Comparison of ENCODE assay signal across 16 cellular contexts in the genomic region with DNA sequence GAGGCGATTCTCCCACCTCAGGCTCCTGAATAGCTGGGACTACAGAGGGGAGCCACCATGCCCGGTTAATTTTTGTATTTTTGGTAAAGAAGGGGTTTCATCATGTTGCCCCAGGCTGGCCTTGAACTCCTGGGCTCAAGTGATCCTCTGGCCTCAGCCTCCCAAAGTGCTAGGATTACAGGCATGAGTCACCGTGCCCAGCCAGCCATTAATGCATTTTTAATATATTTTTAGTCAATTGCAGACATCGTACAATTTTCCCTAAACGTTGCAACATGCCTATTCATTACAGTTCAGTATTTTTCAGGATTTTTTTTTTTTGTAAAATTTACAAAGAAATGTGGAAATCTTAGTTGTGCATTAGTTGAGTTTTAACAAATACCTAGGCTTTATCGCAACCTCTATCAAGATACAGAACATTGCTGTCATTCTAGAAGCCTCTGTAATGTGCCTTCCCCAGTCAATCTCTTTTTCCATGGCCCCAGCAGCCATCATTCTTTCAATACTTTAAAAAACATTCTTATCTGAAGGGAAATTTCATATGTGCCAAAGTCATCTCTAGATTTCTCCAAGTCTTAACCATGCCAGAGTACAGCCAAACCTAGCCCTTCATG.
"Had no signal": no experiment of that assay in that cellular context is flagged by ENCODE, and none has a peak within 500 bp of the region (broad histone marks: within the 10 kb centered on the region; RNA-seq: fewer than 3 reads in every experiment).

No MANE protein-coding gene starts in this region.

- H3K9ac ChIP-seq: neural progenitor cell had no signal

- H3K4me1 ChIP-seq: neural progenitor cell had no signal

- FAIRE-seq: islet of Langerhans had no signal

- H3K27ac ChIP-seq: brain microvascular endothelial cell, neural progenitor cell, suprapubic skin, upper lobe of left lung had no signal

- H3K9me3 ChIP-seq: suprapubic skin, upper lobe of left lung had no signal

- H3K27me3 ChIP-seq: brain microvascular endothelial cell, neural progenitor cell, suprapubic skin, upper lobe of left lung had no signal

- H3K4me2 ChIP-seq: neural progenitor cell had no signal

- ATAC-seq: activated CD8-positive, alpha-beta memory T cell treated with anti-CD3 and anti-CD28 coated beads, Interleukin-2, amount 10 ng/mL, durations not matched to agents 7 days and 5 days; activated naive CD4-positive, alpha-beta T cell treated with anti-CD3 and anti-CD28 coated beads, Interleukin-2, amount 50 U/mL, for 72 hours; sciatic nerve; T-cell had no signal

- H3K36me3 ChIP-seq: neural progenitor cell had no signal

- H3K4me3 ChIP-seq: neural progenitor cell, suprapubic skin, upper lobe of left lung had no signal

- H2AFZ ChIP-seq: neural progenitor cell had no signal

- DNase-seq: activated CD4-positive, alpha-beta memory T cell treated with anti-CD3 and anti-CD28 coated beads for 36 hours; activated CD4-positive, alpha-beta T cell treated with anti-CD3 and anti-CD28 coated beads for 1 hour; activated CD8-positive, alpha-beta memory T cell treated with anti-CD3 and anti-CD28 coated beads, Interleukin-2, amount 10 ng/mL, durations not matched to agents 7 days and 5 days; activated effector memory CD4-positive, alpha-beta T cell treated with Interleukin-2 at 50 U/mL for 16 hours; activated T-cell treated with anti-CD3 and anti-CD28 coated beads, Interleukin-2, amount 50 U/mL, for 1 hour; brain microvascular endothelial cell; effector CD8-positive, alpha-beta T cell; naive B cell; T-cell; T-helper 9 cell; upper lobe of left lung had no signal
